In genomic region chr12:105330938-105331804, GRCh38 we compare ENCODE assay signal across 8 cellular contexts. TPM values are rescaled to one million over a fixed set of nuclear protein-coding genes. Genes with fewer than 3 reads are reported as not detected.
DNase-seq lines count a peak whose midpoint lies in the region; ATAC-seq, FAIRE-seq and TF ChIP-seq lines count a peak whose summit lies in the region.

No MANE protein-coding gene starts in this region.

- peaks cover 6 to 11% of the 10 kb centered on the region in 2 donors for H3K4me1 ChIP-seq in kidney (ENCODE audit: control insufficient read depth in 1 of 2, insufficient read depth in 1 of 2, low read depth in 1 of 2, low read length in 2 of 2)

- TF ChIP-seq CTCF in brain (conservative IDR thresholded peaks at IDR 0.05) (no peak), kidney (IDR thresholded peaks at IDR 0.05; ENCODE audit: borderline replicate concordance, extremely low read depth, insufficient read depth) (no peak)

- H3K9ac ChIP-seq in SK-N-MC (ENCODE audit: insufficient read length) (peak overlapping the region; percentile 49), kidney (ENCODE audit: low read length in 2 of 2) (no peak overlapping the region)

- H3K27ac ChIP-seq in SK-N-MC (no peak overlapping the region), kidney (ENCODE audit: low read depth in 2 of 2, low read length in 2 of 2) (peak overlapping the region in 1 of 2 donors; percentile 27)

- intact Hi-C loops in kidney (cut with DNase I): no loop called here

- peaks cover 49% of the 10 kb centered on the region for H3K4me1 Mint-ChIP-seq in brain

- H3K36me3 ChIP-seq in SK-N-MC (ENCODE audit: insufficient read depth, low read length): no peaks in the 10 kb centered on the region
- H3K36me3 ChIP-seq in kidney (ENCODE audit: control insufficient read depth in 1 of 2, insufficient read depth in 2 of 2, low read length in 2 of 2): no peaks in the 10 kb centered on the region

- no peaks in the 10 kb centered on the region for H3K9me3 ChIP-seq in SK-N-MC (ENCODE audit: low read depth, low read length)
- no peaks in the 10 kb centered on the region for H3K9me3 ChIP-seq in kidney (ENCODE audit: control insufficient read depth in 1 of 2, low read length in 2 of 2)

- H3K9me3 Mint-ChIP-seq in brain: no peaks in the 10 kb centered on the region

- ATAC-seq in HG02798 (IDR thresholded peaks at IDR 0.05; ENCODE audit: poor library complexity, unreplicated experiment) (peak; percentile 6), GM19452 (IDR thresholded peaks at IDR 0.05; ENCODE audit: unreplicated experiment) (no peak)

- no peaks in the 10 kb centered on the region for H3K36me3 Mint-ChIP-seq in brain

- H3K27ac Mint-ChIP-seq in brain: peak overlapping the region in 4 of 5 experiments; percentile 12 to 63 (median 36)

- peaks cover 8% of the 10 kb centered on the region for H3K27me3 Mint-ChIP-seq in brain

- H3K4me3 ChIP-seq in SK-N-MC: peak overlapping the region; percentile 83
- peak overlapping the region; percentile 36 to 67 for H3K4me3 ChIP-seq in kidney (ENCODE audit: low read length in 2 of 2)

- DNase-seq in GM12892 (ENCODE audit: insufficient read length) (peak; percentile 39), SK-N-MC (ENCODE audit: low read depth, low spot score) (no peak), kidney (peak; percentile 74), SW 1271 (lab: John Stamatoyannopoulos, UW) (no peak)
- DNase-seq in stimulated activated CD4-positive, alpha-beta T cell treated with anti-CD3 and anti-CD28 coated beads, Interleukin-4, amount 100 ng/mL, for 4 hours: peak; percentile 18 to 33

- FAIRE-seq in GM12892 (lab: Jason Lieb, UNC) (peak; percentile 42), kidney (lab: Jason Lieb, UNC) (no peak)

- TF ChIP-seq POLR2A in GM12892 (IDR thresholded peaks at IDR 0.05; ENCODE audit: low read depth, low read length): no peak

- H3K4me3 Mint-ChIP-seq in brain: peak overlapping the region; percentile 83 to 87 (median 85)

RNA-seq across cellular contexts. Expression of gene C12orf75, which starts 0.7 kb away (rescaled TPM):
- 131 TPM for polyA plus RNA-seq in GM12892 (2012; ENCODE audit: missing spikeins)
- polyA plus RNA-seq in brain (ENCODE audit: insufficient read depth, low read depth, low replicate concordance) (28.6 TPM), kidney (ENCODE audit: insufficient read depth, low read depth, low replicate concordance) (107 TPM)
- total RNA-seq in kidney: 127 TPM

Comparison
In these comparisons a context has a peak if more than half of its experiments do, and no peak if none do; other contexts are left out.
1. DNase-seq: peak in GM12892 (single experiment), kidney (single experiment) and stimulated activated CD4-positive, alpha-beta T cell treated with anti-CD3 and anti-CD28 coated beads, Interleukin-4, amount 100 ng/mL, for 4 hours (2 of 2); none in SK-N-MC (single experiment) and SW 1271 (0 of 2).